Comparison of ENCODE assay signal across 13 cellular contexts in the genomic region with DNA sequence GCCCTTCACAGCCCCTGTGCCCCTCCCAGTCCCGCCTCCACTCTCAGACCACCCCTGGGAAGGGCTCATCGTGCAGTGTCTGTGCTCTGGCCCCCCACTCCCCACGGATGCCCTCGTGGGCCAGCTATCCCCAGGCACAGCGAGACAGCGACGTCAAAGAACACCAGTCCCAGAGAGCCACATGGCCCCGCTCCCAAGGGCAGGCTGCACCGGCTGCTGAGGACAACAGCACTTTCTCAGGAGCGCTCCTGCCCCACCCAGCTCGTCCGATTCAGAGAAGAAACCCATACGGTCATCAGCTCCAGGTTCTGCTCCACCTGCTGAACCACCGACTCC. TPM values are rescaled to one million over a fixed set of nuclear protein-coding genes. Genes with fewer than 3 reads are reported as not detected.
DNase-seq lines count a peak whose midpoint lies in the region; ATAC-seq, FAIRE-seq and TF ChIP-seq lines count a peak whose summit lies in the region.
"Had no signal": no experiment of that assay in that cellular context is flagged by ENCODE, and none has a peak within 500 bp of the region (broad histone marks: within the 10 kb centered on the region; RNA-seq: fewer than 3 reads in every experiment).

No MANE protein-coding gene starts in this region.

- no peak overlapping the region for H3K4me2 ChIP-seq in mesenchymal stem cell (ENCODE audit: low read length, poor library complexity, severe bottlenecking)

- CTCF ChIA-PET in activated CD8-positive, alpha-beta T cell treated with anti-CD3 and anti-CD28 coated beads, Interleukin-2, amount 10 ng/mL, durations not matched to agents 7 days and 5 days (lab: Charles Lee): interaction anchor here (1.1 to 2.0 kb wide), 2 partner anchors 15 to 41 kb away, joined by 3 to 8 read pairs; a partner anchor contains a TSS

- peak overlapping the region; percentile 34 for H4K91ac ChIP-seq in mesenchymal stem cell (ENCODE audit: low read length)

- ATAC-seq in CD4-positive, CD25-positive, alpha-beta regulatory T cell (ENCODE audit: low read depth in 2 of 2): no peak
- ATAC-seq in activated CD8-positive, alpha-beta T cell treated with anti-CD3 and anti-CD28 coated beads, Interleukin-2, amount 10 ng/mL, durations not matched to agents 7 days and 5 days: no peak
- no peak for ATAC-seq in GM19452 (IDR thresholded peaks at IDR 0.05; ENCODE audit: unreplicated experiment)

- no peaks in the 10 kb centered on the region for H3K9me3 Mint-ChIP-seq in CD4-positive, CD25-positive, alpha-beta regulatory T cell
- no peaks in the 10 kb centered on the region for H3K9me3 Mint-ChIP-seq in activated CD8-positive, alpha-beta T cell treated with anti-CD3 and anti-CD28 coated beads, Interleukin-2, amount 10 ng/mL, durations not matched to agents 7 days and 5 days (ENCODE audit: insufficient read depth)

- no peak for DNase-seq in CD4-positive, CD25-positive, alpha-beta regulatory T cell
- no peak for DNase-seq in GM12892 (ENCODE audit: insufficient read length)
- DNase-seq in activated CD8-positive, alpha-beta T cell treated with anti-CD3 and anti-CD28 coated beads, Interleukin-2, amount 10 ng/mL, durations not matched to agents 7 days and 5 days: no peak
- no peak for DNase-seq in mesenchymal stem cell
- DNase-seq in cerebellar nuclear complex (lab: John Stamatoyannopoulos, UW): no peak
- DNase-seq in NCI-H146 (lab: John Stamatoyannopoulos, UW): no peak
- DNase-seq: DND-41; H7; midbrain; NK-92 treated with Interleukin-12 subunit alpha and Interleukin-12 subunit beta, amount 100 ng/mL, for 24 hours; ovary had no signal

- peak; percentile 40 for FAIRE-seq in GM12892 (lab: Jason Lieb, UNC)

- no peak for TF ChIP-seq POLR2A in GM12892 (IDR thresholded peaks at IDR 0.05; ENCODE audit: low read depth, low read length)

- H3K27ac ChIP-seq in CD4-positive, CD25-positive, alpha-beta regulatory T cell (ENCODE audit: insufficient read depth, low read length, poor library complexity, severe bottlenecking): peak overlapping the region; percentile 85
- no peak overlapping the region for H3K27ac ChIP-seq in mesenchymal stem cell (ENCODE audit: low read length, poor library complexity, severe bottlenecking)
- H3K27ac ChIP-seq: ovary, vagina had no signal

- no peaks in the 10 kb centered on the region for H3K27me3 Mint-ChIP-seq in CD4-positive, CD25-positive, alpha-beta regulatory T cell
- no peaks in the 10 kb centered on the region for H3K27me3 Mint-ChIP-seq in activated CD8-positive, alpha-beta T cell treated with anti-CD3 and anti-CD28 coated beads, Interleukin-2, amount 10 ng/mL, durations not matched to agents 7 days and 5 days (ENCODE audit: low read depth)

- H3K4me1 ChIP-seq in CD4-positive, CD25-positive, alpha-beta regulatory T cell (ENCODE audit: control insufficient read depth, insufficient read depth, low read length, poor library complexity, severe bottlenecking): peaks cover 51% of the 10 kb centered on the region
- H3K4me1 ChIP-seq in mesenchymal stem cell (ENCODE audit: control insufficient read depth, insufficient read depth, low read depth, low read length): peaks cover 14% of the 10 kb centered on the region

- no peak overlapping the region for H3K4ac ChIP-seq in mesenchymal stem cell (ENCODE audit: low read depth in 1 of 2, low read length in 2 of 2)

- peaks cover 9 to 65% (median 35%) of the 10 kb centered on the region in 4 donors for H3K4me1 Mint-ChIP-seq in CD4-positive, CD25-positive, alpha-beta regulatory T cell
- H3K4me1 Mint-ChIP-seq in activated CD8-positive, alpha-beta T cell treated with anti-CD3 and anti-CD28 coated beads, Interleukin-2, amount 10 ng/mL, durations not matched to agents 7 days and 5 days (ENCODE audit: low read depth): peaks cover 78% of the 10 kb centered on the region

- H3K27me3 ChIP-seq in CD4-positive, CD25-positive, alpha-beta regulatory T cell (ENCODE audit: control insufficient read depth, insufficient read depth, low read length): no peaks in the 10 kb centered on the region
- no peaks in the 10 kb centered on the region for H3K27me3 ChIP-seq in mesenchymal stem cell (ENCODE audit: control insufficient read depth in 1 of 2, insufficient read depth in 1 of 2, low read length in 2 of 2)
- H3K27me3 ChIP-seq: ovary, vagina had no signal

- H3K14ac ChIP-seq in mesenchymal stem cell (ENCODE audit: low read length in 2 of 2): no peak overlapping the region

- POLR2A ChIA-PET in activated CD8-positive, alpha-beta T cell treated with anti-CD3 and anti-CD28 coated beads, Interleukin-2, amount 10 ng/mL, durations not matched to agents 7 days and 5 days (lab: Charles Lee): interaction anchor here (1.6 to 1.9 kb wide), 2 partner anchors 12 to 41 kb away, joined by 3 to 8 read pairs; a partner anchor contains a TSS

- peak overlapping the region; percentile 58 to 90 (median 90) for H3K27ac Mint-ChIP-seq in CD4-positive, CD25-positive, alpha-beta regulatory T cell
- peak overlapping the region; percentile 85 for H3K27ac Mint-ChIP-seq in activated CD8-positive, alpha-beta T cell treated with anti-CD3 and anti-CD28 coated beads, Interleukin-2, amount 10 ng/mL, durations not matched to agents 7 days and 5 days

- H3K23ac ChIP-seq in mesenchymal stem cell (ENCODE audit: low read length in 2 of 2): no peak overlapping the region

- H2BK5ac ChIP-seq in mesenchymal stem cell (ENCODE audit: low read depth, low read length, poor library complexity, severe bottlenecking): no peak overlapping the region

- no peak overlapping the region for H2BK15ac ChIP-seq in mesenchymal stem cell (ENCODE audit: low read depth, poor library complexity, severe bottlenecking)

- peaks cover 29% of the 10 kb centered on the region for H3K79me1 ChIP-seq in mesenchymal stem cell (replicated peaks; ENCODE audit: low read length, poor library complexity, severe bottlenecking)

- H2AK5ac ChIP-seq in mesenchymal stem cell (ENCODE audit: low read length, severe bottlenecking): no peak overlapping the region

- H3K9me3 ChIP-seq in CD4-positive, CD25-positive, alpha-beta regulatory T cell (ENCODE audit: control insufficient read depth in 2 of 2, low read length in 2 of 2): no peaks in the 10 kb centered on the region
- H3K9me3 ChIP-seq in mesenchymal stem cell (ENCODE audit: control insufficient read depth, low read length): no peaks in the 10 kb centered on the region
- H3K9me3 ChIP-seq: ovary, vagina had no signal

- H3K18ac ChIP-seq in mesenchymal stem cell (ENCODE audit: low read depth in 1 of 2, low read length in 2 of 2): no peak overlapping the region

- H3K9ac ChIP-seq in mesenchymal stem cell (ENCODE audit: low read length): no peak overlapping the region

- no peak overlapping the region for H4K8ac ChIP-seq in mesenchymal stem cell (ENCODE audit: low read length)

- H3K36me3 Mint-ChIP-seq in CD4-positive, CD25-positive, alpha-beta regulatory T cell: peaks cover 11% of the 10 kb centered on the region
- peaks cover 57% of the 10 kb centered on the region for H3K36me3 Mint-ChIP-seq in activated CD8-positive, alpha-beta T cell treated with anti-CD3 and anti-CD28 coated beads, Interleukin-2, amount 10 ng/mL, durations not matched to agents 7 days and 5 days (ENCODE audit: low read depth)

- peaks cover 10% of the 10 kb centered on the region for H3K36me3 ChIP-seq in CD4-positive, CD25-positive, alpha-beta regulatory T cell (ENCODE audit: control insufficient read depth, insufficient read depth, low read length)
- H3K36me3 ChIP-seq in mesenchymal stem cell (ENCODE audit: control insufficient read depth in 1 of 2, insufficient read depth in 2 of 2, low read depth in 1 of 2, low read length in 2 of 2): peaks cover 50 to 54% of the 10 kb centered on the region in 2 experiments
- H3K36me3 ChIP-seq: ovary had no signal

- no peak overlapping the region for H2BK12ac ChIP-seq in mesenchymal stem cell (ENCODE audit: low read length in 2 of 2)

- peak overlapping the region; percentile 16 to 90 (median 76) for H3K4me3 Mint-ChIP-seq in CD4-positive, CD25-positive, alpha-beta regulatory T cell
- H3K4me3 Mint-ChIP-seq in activated CD8-positive, alpha-beta T cell treated with anti-CD3 and anti-CD28 coated beads, Interleukin-2, amount 10 ng/mL, durations not matched to agents 7 days and 5 days: peak overlapping the region; percentile 65

- WGBS in mesenchymal stem cell: 93% methylated on average over 14 of the region's 14 CpGs

- peak overlapping the region; percentile 55 for H3K4me3 ChIP-seq in CD4-positive, CD25-positive, alpha-beta regulatory T cell (ENCODE audit: low read depth, low read length)
- no peak overlapping the region for H3K4me3 ChIP-seq in mesenchymal stem cell (ENCODE audit: insufficient read depth in 1 of 2, low read depth in 1 of 2, low read length in 2 of 2)
- H3K4me3 ChIP-seq: ovary, vagina had no signal

- H2AFZ ChIP-seq in mesenchymal stem cell (ENCODE audit: low read depth, low read length): no peak overlapping the region

- no peak overlapping the region for H2BK120ac ChIP-seq in mesenchymal stem cell (ENCODE audit: low read depth, low read length)

RNA-seq across cellular contexts. Expression of a gene that starts 4.8 kb away (rescaled TPM):
- 13.3 TPM for total RNA-seq in CD4-positive, CD25-positive, alpha-beta regulatory T cell
- 1 to 10 TPM in 2 of 4 donors, under 1 TPM in 2; 0.40 to 1.2 (median 0.96) TPM for polyA plus RNA-seq in CD4-positive, CD25-positive, alpha-beta regulatory T cell
- 7.4 TPM for polyA plus RNA-seq in GM12892 (2012; ENCODE audit: missing spikeins)
- 1 to 10 TPM; 9.5 to 9.6 TPM for total RNA-seq in activated CD8-positive, alpha-beta T cell treated with anti-CD3 and anti-CD28 coated beads, Interleukin-2, amount 10 ng/mL, durations not matched to agents 7 days and 5 days
- polyA plus RNA-seq in mesenchymal stem cell (2013, experiment 1 of 2): 6.1 TPM
- 5.4 TPM for polyA plus RNA-seq in mesenchymal stem cell (2013, experiment 2 of 2)

RNA-seq across cellular contexts. Expression of a gene that starts 5.6 kb away (rescaled TPM):
- 63.2 TPM for total RNA-seq in CD4-positive, CD25-positive, alpha-beta regulatory T cell
- polyA plus RNA-seq in CD4-positive, CD25-positive, alpha-beta regulatory T cell: 1 to 10 TPM; 7.8 to 9.9 (median 9.2) TPM
- polyA plus RNA-seq in GM12892 (2012; ENCODE audit: missing spikeins): 39.6 TPM
- 10 to 100 TPM; 52.8 to 54.3 TPM for total RNA-seq in activated CD8-positive, alpha-beta T cell treated with anti-CD3 and anti-CD28 coated beads, Interleukin-2, amount 10 ng/mL, durations not matched to agents 7 days and 5 days
- polyA plus RNA-seq in mesenchymal stem cell (2013, experiment 1 of 2): 40.7 TPM
- 41.1 TPM for polyA plus RNA-seq in mesenchymal stem cell (2013, experiment 2 of 2)

RNA-seq across cellular contexts. Expression of a gene that starts 5.7 kb away (rescaled TPM):
- total RNA-seq in CD4-positive, CD25-positive, alpha-beta regulatory T cell: 86.2 TPM
- polyA plus RNA-seq in CD4-positive, CD25-positive, alpha-beta regulatory T cell: 10 to 100 TPM; 36.5 to 46.5 (median 39.2) TPM
- 67.6 TPM for polyA plus RNA-seq in GM12892 (2012; ENCODE audit: missing spikeins)
- total RNA-seq in activated CD8-positive, alpha-beta T cell treated with anti-CD3 and anti-CD28 coated beads, Interleukin-2, amount 10 ng/mL, durations not matched to agents 7 days and 5 days: 10 to 100 TPM; 56.5 to 57.5 TPM
- 34.3 TPM for polyA plus RNA-seq in mesenchymal stem cell (2013, experiment 1 of 2)
- polyA plus RNA-seq in mesenchymal stem cell (2013, experiment 2 of 2): 33.6 TPM

RNA-seq across cellular contexts. Expression of a gene that starts 31.3 kb away (rescaled TPM):
- 0.35 TPM for total RNA-seq in CD4-positive, CD25-positive, alpha-beta regulatory T cell
- polyA plus RNA-seq in CD4-positive, CD25-positive, alpha-beta regulatory T cell: under 1 TPM; 0.23 to 0.82 (median 0.33) TPM
- polyA plus RNA-seq in GM12892 (2012; ENCODE audit: missing spikeins): 2.7 TPM
- 1 to 10 TPM; 1.3 to 1.4 TPM for total RNA-seq in activated CD8-positive, alpha-beta T cell treated with anti-CD3 and anti-CD28 coated beads, Interleukin-2, amount 10 ng/mL, durations not matched to agents 7 days and 5 days
- polyA plus RNA-seq in mesenchymal stem cell (2013, experiment 1 of 2): 0.37 TPM
- polyA plus RNA-seq in mesenchymal stem cell (2013, experiment 2 of 2): 0.51 TPM

RNA-seq across cellular contexts. Expression of a gene that starts 34.9 kb away (rescaled TPM):
- total RNA-seq in CD4-positive, CD25-positive, alpha-beta regulatory T cell: 30.3 TPM
- 1 to 10 TPM; 1.9 to 4.4 (median 2.3) TPM for polyA plus RNA-seq in CD4-positive, CD25-positive, alpha-beta regulatory T cell
- polyA plus RNA-seq in GM12892 (2012; ENCODE audit: missing spikeins): 5.4 TPM
- 10 to 100 TPM; 16.8 to 18.2 TPM for total RNA-seq in activated CD8-positive, alpha-beta T cell treated with anti-CD3 and anti-CD28 coated beads, Interleukin-2, amount 10 ng/mL, durations not matched to agents 7 days and 5 days
- 8.2 TPM for polyA plus RNA-seq in mesenchymal stem cell (2013, experiment 1 of 2)
- 7.7 TPM for polyA plus RNA-seq in mesenchymal stem cell (2013, experiment 2 of 2)
